20 cellular contexts compared by ENCODE assay signal in genomic region chr13:84393981-84394625, GRCh38.
"Had no signal": no experiment of that assay in that cellular context is flagged by ENCODE, and none has a peak within 500 bp of the region (broad histone marks: within the 10 kb centered on the region; RNA-seq: fewer than 3 reads in every experiment).

No MANE protein-coding gene starts in this region.

- ATAC-seq: heart left ventricle; left lobe of liver; natural killer cell; stimulated activated naive B cell treated with anti-CD40 and anti-IgM and Interleukin-4, amounts not matched to agents 10 μg/mL and 1 μg/mL and 100 μg/mL, for 72 hours; stimulated activated naive CD8-positive, alpha-beta T cell treated with anti-CD3 and anti-CD28 coated beads, Interleukin-15, amount 100 ng/mL, for 72 hours had no signal

- FAIRE-seq: frontal cortex had no signal

- H3K4me3 ChIP-seq: heart left ventricle, neural progenitor cell, ovary, right atrium auricular region, sigmoid colon, skin epidermis, thoracic aorta, transverse colon had no signal

- H3K4me1 ChIP-seq: heart left ventricle, neural progenitor cell, right atrium auricular region, sigmoid colon, transverse colon had no signal

- H3K36me3 ChIP-seq: heart left ventricle, neural progenitor cell, ovary, right atrium auricular region, sigmoid colon, thoracic aorta, transverse colon had no signal

- H3K27ac ChIP-seq: heart left ventricle, neural progenitor cell, ovary, right atrium auricular region, sigmoid colon, skin epidermis, thoracic aorta, transverse colon had no signal

- H3K27me3 ChIP-seq: heart left ventricle, neural progenitor cell, ovary, right atrium auricular region, sigmoid colon, transverse colon had no signal

- DNase-seq: effector memory CD4-positive, alpha-beta T cell; erythroblast; heart left ventricle; hippocampal formation; kidney glomerular epithelial cell; natural killer cell; nucleus accumbens; ovary; sigmoid colon; stimulated activated CD4-positive, alpha-beta T cell treated with anti-CD3 and anti-CD28 coated beads, Interleukin-2, amount 100 ng/mL, for 24 hours; stimulated activated CD4-positive, alpha-beta T cell treated with anti-CD3 and anti-CD28 coated beads, Interleukin-4, amount 100 ng/mL, for 4 hours; stimulated activated naive B cell treated with anti-CD40 and anti-IgM and Interleukin-4, amounts not matched to agents 10 μg/mL and 1 μg/mL and 100 μg/mL, for 72 hours; stimulated activated naive CD8-positive, alpha-beta T cell treated with anti-CD3 and anti-CD28 coated beads, Interleukin-15, amount 100 ng/mL, for 72 hours; transverse colon had no signal
